In genomic region chr11:120511116-120511803, GRCh38 we compare ENCODE assay signal across 8 cellular contexts. TPM values are rescaled to one million over a fixed set of nuclear protein-coding genes. Genes with fewer than 3 reads are reported as not detected.
A peak's percentile ranks its signal among the peaks of the same experiment; 100 is the strongest.
DNase-seq lines count a peak whose midpoint lies in the region; ATAC-seq and TF ChIP-seq lines count a peak whose summit lies in the region.

Gene GRIK4 (plus strand): TSS chr11:120511748. CDS start chr11:120660319, 148,571 bp downstream.

- no peak within 1 kb of the TSS for H2AFZ ChIP-seq in OCI-LY7 (ENCODE audit: low read length)

- no peaks in the 10 kb centered on the region for H3K36me3 Mint-ChIP-seq in naive thymus-derived CD8-positive, alpha-beta T cell

- no peak within 1 kb of the TSS for H3K27ac ChIP-seq in HUES48 (ENCODE audit: low read depth, low read length)
- H3K27ac ChIP-seq in OCI-LY7 (ENCODE audit: low read depth, low read length, poor library complexity, severe bottlenecking) = no peak within 1 kb of the TSS
- peak within 1 kb of the TSS in 1 of 4 donors; percentile 55 for H3K27ac ChIP-seq in esophagus squamous epithelium

- WGBS in esophagus squamous epithelium, 2 donors = 0 to 1% methylated on average over 1 to 9 of the region's 94 CpGs

- peaks cover 0 to 2% (median 0%) of the 10 kb centered on the region in 9 donors for H3K9me3 Mint-ChIP-seq in naive thymus-derived CD8-positive, alpha-beta T cell

- H3K4me3 Mint-ChIP-seq in naive thymus-derived CD8-positive, alpha-beta T cell = peak within 1 kb of the TSS in 9 of 10 donors; percentile 24 to 72 (median 56)

- H3K27me3 Mint-ChIP-seq in naive thymus-derived CD8-positive, alpha-beta T cell = peaks cover 52 to 90% (median 69%) of the 10 kb centered on the region in 5 donors

- H3K27me3 ChIP-seq in HUES48 (ENCODE audit: control insufficient read depth, insufficient read depth, low read length) = peaks cover 43% of the 10 kb centered on the region
- peaks cover 0 to 89% (median 0%) of the 10 kb centered on the region in 4 donors for H3K27me3 ChIP-seq in esophagus squamous epithelium

- no peak for TF ChIP-seq POLR2A in esophagus squamous epithelium (IDR thresholded peaks at IDR 0.05)

- H3K36me3 ChIP-seq in HUES48 (ENCODE audit: control insufficient read depth, insufficient read depth, low read length) (no peaks in the 10 kb centered on the region), OCI-LY7 (ENCODE audit: insufficient read depth, low read length) (no peaks in the 10 kb centered on the region), esophagus squamous epithelium (no peaks in the 10 kb centered on the region)

- H3K4me2 ChIP-seq in OCI-LY7 (ENCODE audit: low read length) = peak within 1 kb of the TSS; percentile 28; the same call in 1 of the 2 replicates

- peak; percentile 88 for TF ChIP-seq CTCF in OCI-LY7 (conservative IDR thresholded peaks at IDR 0.05; ENCODE audit: low read length)
- TF ChIP-seq CTCF in esophagus squamous epithelium (IDR thresholded peaks at IDR 0.05) = peak; percentile 88 to 96 (median 94)

- CTCF ChIA-PET in OCI-LY7 (lab: Charles Lee; ENCODE audit: unreplicated experiment) = no interaction called here

- POLR2A ChIA-PET in OCI-LY7 (lab: Charles Lee) = interaction anchor here (0.6 kb wide), 1 partner anchor 179 kb away, joined by 3 read pairs; no protein-coding TSS in a partner anchor
- POLR2A ChIA-PET in naive thymus-derived CD8-positive, alpha-beta T cell (lab: Charles Lee) = no interaction called here

- intact Hi-C loops in OCI-LY7 (cut with micrococcal nuclease; ENCODE audit: unreplicated experiment) = loop anchor here (1.0 to 5.0 kb wide), 4 partner anchors 292 to 681 kb away; no protein-coding TSS in a partner anchor
- intact Hi-C loops in esophagus squamous epithelium (cut with DNase I) = loop anchor here (5.0 kb wide), 2 partner anchors 176 to 441 kb away; no protein-coding TSS in a partner anchor

- no peaks in the 10 kb centered on the region for H4K20me1 ChIP-seq in OCI-LY7 (ENCODE audit: insufficient read depth, low read length)

- BruUV-seq in OCI-LY7 (replicated peaks; lab: Mats Ljungman, UMichigan) = no TSS peak

- DNase-seq in COR-L47 (lab: John Stamatoyannopoulos, UW) (peak; percentile 77), OCI-LY7 (ENCODE audit: low spot score) (peak; percentile 81), activated T-cell treated with anti-CD3 and anti-CD28 coated beads for 48 hours (ENCODE audit: low read depth) (peak; percentile 74), esophagus squamous epithelium (lab: John Stamatoyannopoulos, UW) (no peak)
- DNase-seq in naive thymus-derived CD8-positive, alpha-beta T cell = peak; percentile 32 to 83 (median 64)
- peak; percentile 57 to 58 for DNase-seq in stimulated activated CD8-positive, alpha-beta memory T cell treated with anti-CD3 and anti-CD28 coated beads, Interleukin-7, amount 100 ng/mL, for 48 hours (ENCODE audit: extremely low read depth in 1 of 2, low read depth in 1 of 2)

- no peaks in the 10 kb centered on the region for H3K79me2 ChIP-seq in OCI-LY7 (ENCODE audit: insufficient read depth, low read depth, low read length)

- peaks cover 0 to 5% (median 3%) of the 10 kb centered on the region in 4 donors for H3K4me1 Mint-ChIP-seq in naive thymus-derived CD8-positive, alpha-beta T cell

- H3K4me1 ChIP-seq in HUES48 (ENCODE audit: control insufficient read depth, insufficient read depth, low read length) (no peaks in the 10 kb centered on the region), OCI-LY7 (ENCODE audit: insufficient read depth, low read length, poor library complexity, severe bottlenecking) (no peaks in the 10 kb centered on the region), esophagus squamous epithelium (peaks cover 0 to 9% (median 6%) of the 10 kb centered on the region in 3 donors)

- ATAC-seq in GM21381 (IDR thresholded peaks at IDR 0.05; ENCODE audit: unreplicated experiment) = peak; percentile 89
- peak; percentile 84 to 93 for ATAC-seq in naive thymus-derived CD8-positive, alpha-beta T cell

- H3K9ac ChIP-seq in HUES48 (ENCODE audit: low read depth, low read length) = no peak within 1 kb of the TSS

- H3K9me2 ChIP-seq in OCI-LY7 (ENCODE audit: insufficient read depth, low read length) = no peaks in the 10 kb centered on the region

- H3K9me3 ChIP-seq in HUES48 (ENCODE audit: control insufficient read depth, insufficient read depth, low read length) (no peaks in the 10 kb centered on the region), OCI-LY7 (ENCODE audit: low read length) (no peaks in the 10 kb centered on the region), esophagus squamous epithelium (no peaks in the 10 kb centered on the region)

- peak within 1 kb of the TSS in 1 of 10 donors; percentile 15 for H3K27ac Mint-ChIP-seq in naive thymus-derived CD8-positive, alpha-beta T cell

- H3K4me3 ChIP-seq in HUES48 (ENCODE audit: low read depth, low read length) = peak within 1 kb of the TSS; percentile 60
- H3K4me3 ChIP-seq in OCI-LY7 (ENCODE audit: low read depth, low read length, poor library complexity, severe bottlenecking) = no peak within 1 kb of the TSS
- peak within 1 kb of the TSS; percentile 34 to 72 (median 47) for H3K4me3 ChIP-seq in esophagus squamous epithelium

RNA-seq across cellular contexts. Expression of gene GRIK4, which starts in this region (rescaled TPM):
- 0.05 and 0.06 TPM in 2 replicates for total RNA-seq in OCI-LY7 (2014; rRNA removed; shearing (Covaris generic))
- total RNA-seq in OCI-LY7 (2022) (0.17 TPM in 1 of 2 replicates, not detected in the other), esophagus squamous epithelium (under 1 TPM in 2 of 4 donors, not detected in 2; 0.15 to 0.19 TPM)
- total RNA-seq in naive thymus-derived CD8-positive, alpha-beta T cell = not detected
- polyA plus RNA-seq in naive thymus-derived CD8-positive, alpha-beta T cell = not detected

Comparison
In these comparisons a context has a peak if more than half of its experiments do, and no peak if none do; other contexts are left out.
1. Peak in DNase-seq and H3K4me2 ChIP-seq in OCI-LY7; RNA of the gene not detected or under 1 TPM.
2. Peak in DNase-seq and ATAC-seq in naive thymus-derived CD8-positive, alpha-beta T cell; RNA of the gene not detected or under 1 TPM.